8 cellular contexts compared by ENCODE assay signal in genomic region chr17:42679492-42680330, GRCh38. TPM values are rescaled to one million over a fixed set of nuclear protein-coding genes. Genes with fewer than 3 reads are reported as not detected.
DNase-seq lines count a peak whose midpoint lies in the region; ATAC-seq and TF ChIP-seq lines count a peak whose summit lies in the region.

No MANE protein-coding gene starts in this region.

- DNase-seq in CD14-positive monocyte (ENCODE audit: low spot score) (peak; percentile 70), NCI-H748 (lab: John Stamatoyannopoulos, UW; ENCODE audit: unreplicated experiment) (peak; percentile 89), epidermal melanocyte (ENCODE audit: insufficient read length, low spot score) (peak; percentile 81), mesothelial cell of epicardium (ENCODE audit: low spot score in 2 of 2, unreplicated experiment in 2 of 2) (peak; percentile 71 to 86)
- peak; percentile 87 for DNase-seq in activated CD8-positive, alpha-beta memory T cell treated with anti-CD3 and anti-CD28 coated beads, Interleukin-2, amount 50 U/mL, for 48 hours
- DNase-seq in stimulated activated CD8-positive, alpha-beta memory T cell treated with anti-CD3 and anti-CD28 coated beads, Interleukin-7, amount 100 ng/mL, for 1 hour (ENCODE audit: low read depth in 2 of 2), result peak; percentile 41

- intact Hi-C loops in CD14-positive monocyte (cut with micrococcal nuclease), result loop anchor here (5.0 kb wide), 1 partner anchor 102 kb away; the partner anchor contains the start of gene PSMC3IP (in 2 of the 2)

- H3K36me3 Mint-ChIP-seq in CD14-positive monocyte, result peaks cover 9 to 10% of the 10 kb centered on the region in 2 donors
- H3K36me3 Mint-ChIP-seq in mesothelial cell of epicardium, result peaks cover 3% of the 10 kb centered on the region

- H3K4me3 Mint-ChIP-seq in CD14-positive monocyte (peak overlapping the region; percentile 67 to 87), mesothelial cell of epicardium (peak overlapping the region; percentile 64)

- H3K9me3 Mint-ChIP-seq in CD14-positive monocyte (peaks cover 6 to 38% (median 17%) of the 10 kb centered on the region in 7 donors), mesothelial cell of epicardium (no peaks in the 10 kb centered on the region)

- ATAC-seq in HG02588 (IDR thresholded peaks at IDR 0.05; ENCODE audit: unreplicated experiment) (peak; percentile 19), HG02884 (IDR thresholded peaks at IDR 0.05; ENCODE audit: unreplicated experiment) (no peak)

- peak overlapping the region in 5 of 7 donors; percentile 19 to 89 (median 76) for H3K27ac Mint-ChIP-seq in CD14-positive monocyte
- peak overlapping the region; percentile 97 for H3K27ac Mint-ChIP-seq in mesothelial cell of epicardium

- H3K4me1 Mint-ChIP-seq in CD14-positive monocyte (peaks cover 68% of the 10 kb centered on the region), mesothelial cell of epicardium (peaks cover 45% of the 10 kb centered on the region)

- TF ChIP-seq CTCF in CD14-positive monocyte (IDR thresholded peaks at IDR 0.05), result peak; percentile 93
- TF ChIP-seq CTCF in mesothelial cell of epicardium (IDR thresholded peaks at IDR 0.05; ENCODE audit: unreplicated experiment), result peak; percentile 92

- H3K27me3 Mint-ChIP-seq in CD14-positive monocyte (ENCODE audit: low read depth in 3 of 3) (peaks cover 47 to 70% (median 62%) of the 10 kb centered on the region in 3 donors), mesothelial cell of epicardium (ENCODE audit: low read depth) (peaks cover 14% of the 10 kb centered on the region)

RNA-seq across cellular contexts. Expression of gene CCR10, which starts 1.9 kb away (rescaled TPM):
- under 1 TPM in 1 of 2 donors, not detected in 1; 0.13 TPM for polyA plus RNA-seq in CD14-positive monocyte
- 2.0 to 2.3 TPM (median 2.1 TPM) in 3 replicates for total RNA-seq in mesothelial cell of epicardium

RNA-seq across cellular contexts. Expression of gene CNTNAP1, which starts 2.6 kb away (rescaled TPM):
- polyA plus RNA-seq in CD14-positive monocyte, result under 1 TPM in 1 of 2 donors, not detected in 1; 0.24 TPM
- 20.5 to 23.1 TPM (median 20.9 TPM) in 3 replicates for total RNA-seq in mesothelial cell of epicardium

RNA-seq across cellular contexts. Expression of gene PLEKHH3, which starts 2.9 kb away (rescaled TPM):
- polyA plus RNA-seq in CD14-positive monocyte, result under 1 TPM; 0.38 to 0.41 TPM
- 35.9 to 38.2 TPM (median 37.8 TPM) in 3 replicates for total RNA-seq in mesothelial cell of epicardium

RNA-seq across cellular contexts. Expression of gene TUBG2, which starts 20.6 kb away (rescaled TPM):
- under 1 TPM; 0.31 to 0.47 TPM for polyA plus RNA-seq in CD14-positive monocyte
- total RNA-seq in mesothelial cell of epicardium, result 30.6 to 33.7 TPM (median 33.4 TPM) in 3 replicates
